ENCODE assay signal across 23 cellular contexts in the genomic region with DNA sequence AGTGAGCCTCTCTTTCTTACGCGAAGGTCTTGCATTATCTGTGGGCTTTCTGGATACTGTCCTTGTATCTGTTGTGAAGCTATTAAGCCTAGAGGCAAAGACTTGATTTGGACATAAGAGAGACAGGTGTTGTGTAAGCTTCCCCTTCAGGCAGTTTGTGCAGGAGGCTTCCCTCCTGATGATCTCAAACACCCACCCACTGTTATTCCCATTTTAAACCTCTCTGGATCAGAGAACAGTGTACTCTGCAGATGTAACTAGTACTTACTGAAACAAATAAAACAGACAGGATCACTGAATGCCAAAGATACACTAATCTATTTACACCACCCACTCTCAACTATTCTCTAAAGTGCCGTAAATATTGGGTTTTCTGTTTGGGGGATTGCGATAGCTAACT.
"Had no signal": no experiment of that assay in that cellular context is flagged by ENCODE, and none has a peak within 500 bp of the region (broad histone marks: within the 10 kb centered on the region; RNA-seq: fewer than 3 reads in every experiment).

No MANE protein-coding gene starts in this region.

- DNase-seq: colonic mucosa; dermis blood vessel endothelial cell; effector CD8-positive, alpha-beta T cell; heart left ventricle; hippocampal formation; left colon; left ventricle myocardium superior; naive B cell; posterior cingulate gyrus; sigmoid colon; stimulated activated CD4-positive, alpha-beta T cell treated with anti-CD3 and anti-CD28 coated beads, Interleukin-2, amount 100 ng/mL, for 24 hours; stimulated activated CD4-positive, alpha-beta T cell treated with anti-CD3 and anti-CD28 coated beads, Interleukin-4, amount 100 ng/mL, for 4 hours; stimulated activated naive B cell treated with anti-CD40 and anti-IgM and Interleukin-4, amounts not matched to agents 10 μg/mL and 1 μg/mL and 100 μg/mL, for 72 hours; stimulated activated naive CD8-positive, alpha-beta T cell treated with anti-CD3 and anti-CD28 coated beads, Interleukin-15, amount 100 ng/mL, for 72 hours; thyroid gland; uterus had no signal

- H3K9me3 ChIP-seq: colonic mucosa, heart left ventricle, neutrophil, right atrium auricular region, sigmoid colon, thyroid gland, uterus had no signal

- ATAC-seq: esophagus mucosa; heart left ventricle; left colon; left ventricle myocardium superior; stimulated activated naive B cell treated with anti-CD40 and anti-IgM and Interleukin-4, amounts not matched to agents 10 μg/mL and 1 μg/mL and 100 μg/mL, for 72 hours; stimulated activated naive CD8-positive, alpha-beta T cell treated with anti-CD3 and anti-CD28 coated beads, Interleukin-15, amount 100 ng/mL, for 72 hours had no signal

- H3K27me3 ChIP-seq: colonic mucosa, right atrium auricular region, thyroid gland, uterus had no signal

- H3K4me1 Mint-ChIP-seq: naive B cell; stimulated activated naive B cell treated with anti-CD40 and anti-IgM and Interleukin-4, amounts not matched to agents 10 μg/mL and 1 μg/mL and 100 μg/mL, for 72 hours; stimulated activated naive CD8-positive, alpha-beta T cell treated with anti-CD3 and anti-CD28 coated beads, Interleukin-15, amount 100 ng/mL, for 72 hours had no signal

- H3K9me3 Mint-ChIP-seq: naive B cell; nephron; stimulated activated naive CD8-positive, alpha-beta T cell treated with anti-CD3 and anti-CD28 coated beads, Interleukin-15, amount 100 ng/mL, for 72 hours; type B pancreatic cell had no signal

- H3K4me1 ChIP-seq: colonic mucosa, uterus had no signal

- H3K4me3 Mint-ChIP-seq: naive B cell; nephron; stimulated activated naive B cell treated with anti-CD40 and anti-IgM and Interleukin-4, amounts not matched to agents 10 μg/mL and 1 μg/mL and 100 μg/mL, for 72 hours; stimulated activated naive CD8-positive, alpha-beta T cell treated with anti-CD3 and anti-CD28 coated beads, Interleukin-15, amount 100 ng/mL, for 72 hours; type B pancreatic cell had no signal

- H3K36me3 ChIP-seq: colonic mucosa, heart left ventricle, neutrophil, right atrium auricular region, sigmoid colon, thyroid gland, uterus had no signal

- H3K36me3 Mint-ChIP-seq: naive B cell; stimulated activated naive B cell treated with anti-CD40 and anti-IgM and Interleukin-4, amounts not matched to agents 10 μg/mL and 1 μg/mL and 100 μg/mL, for 72 hours; type B pancreatic cell had no signal

- H3K27ac ChIP-seq: colonic mucosa, heart left ventricle, neutrophil, right atrium auricular region, sigmoid colon, skin epidermis, thyroid gland, uterus had no signal

- H3K27ac Mint-ChIP-seq: naive B cell; nephron; stimulated activated naive B cell treated with anti-CD40 and anti-IgM and Interleukin-4, amounts not matched to agents 10 μg/mL and 1 μg/mL and 100 μg/mL, for 72 hours; stimulated activated naive CD8-positive, alpha-beta T cell treated with anti-CD3 and anti-CD28 coated beads, Interleukin-15, amount 100 ng/mL, for 72 hours; type B pancreatic cell had no signal

- H3K4me3 ChIP-seq: colonic mucosa, heart left ventricle, lung, right atrium auricular region, sigmoid colon, skin epidermis, thyroid gland, uterus had no signal
